ENCODE assay signal across 1 cellular context in genomic region chr4:115187136-115187535, GRCh38.
TF ChIP-seq lines count a peak whose summit lies in the region.

No MANE protein-coding gene starts in this region.

TF ChIP-seq in GM23338, 12 proteins besides CTCF, POLR2A, EP300 and RAD21 (continued from another document):
- TF ChIP-seq ETS1 (IDR thresholded peaks at IDR 0.05) = no peak
- no peak for TF ChIP-seq STAT1 (IDR thresholded peaks at IDR 0.05; ENCODE audit: unreplicated experiment)
- no peak for TF ChIP-seq POLR2AphosphoS5 (IDR thresholded peaks at IDR 0.05; ENCODE audit: low read depth)
- TF ChIP-seq EZH2 (IDR thresholded peaks at IDR 0.05; ENCODE audit: low read depth, unreplicated experiment) = no peak
- no peak for TF ChIP-seq NANOG (IDR thresholded peaks at IDR 0.05; ENCODE audit: borderline replicate concordance)
- no peak for TF ChIP-seq EZH2phosphoT487 (IDR thresholded peaks at IDR 0.05; ENCODE audit: unreplicated experiment)
- no peak for TF ChIP-seq JUNB (IDR thresholded peaks at IDR 0.05; ENCODE audit: unreplicated experiment)
- TF ChIP-seq CREB1 (CRISPR knock-in tag; IDR thresholded peaks at IDR 0.05; ENCODE audit: low read depth) = no peak
